Comparison of ENCODE assay signal across 10 cellular contexts in genomic region chr1:218408942-218409341, GRCh38.
"Had no signal": no experiment of that assay in that cellular context is flagged by ENCODE, and none has a peak within 500 bp of the region (broad histone marks: within the 10 kb centered on the region; RNA-seq: fewer than 3 reads in every experiment).

No MANE protein-coding gene starts in this region.

- H3K4me1 ChIP-seq: esophagus muscularis mucosa, tibial nerve had no signal

- DNase-seq: activated CD4-positive, alpha-beta memory T cell treated with anti-CD3 and anti-CD28 coated beads, Interleukin-2, amount 10 ng/mL, durations not matched to agents 7 days and 5 days; activated gamma-delta T cell; activated T-cell treated with anti-CD3 and anti-CD28 coated beads, Interleukin-2, amount 50 U/mL, for 48 hours; islet precursor cell; T-helper 2 cell had no signal

- H3K4me3 ChIP-seq: esophagus muscularis mucosa, right atrium auricular region, tibial nerve had no signal

- H3K36me3 ChIP-seq: neutrophil, right atrium auricular region, tibial nerve had no signal

- H3K9me3 ChIP-seq: esophagus muscularis mucosa, neutrophil, right atrium auricular region, tibial nerve had no signal

- H3K27ac ChIP-seq: esophagus muscularis mucosa, neutrophil, right atrium auricular region, tibial nerve had no signal

- ATAC-seq: stimulated activated memory B cell treated with anti-CD40 and anti-IgM and Interleukin-4, amounts not matched to agents 10 μg/mL and 1 μg/mL and 100 μg/mL, for 72 hours had no signal

- H3K27me3 ChIP-seq: esophagus muscularis mucosa, neutrophil, right atrium auricular region, tibial nerve had no signal
